ENCODE assay signal across 30 cellular contexts in the genomic region with DNA sequence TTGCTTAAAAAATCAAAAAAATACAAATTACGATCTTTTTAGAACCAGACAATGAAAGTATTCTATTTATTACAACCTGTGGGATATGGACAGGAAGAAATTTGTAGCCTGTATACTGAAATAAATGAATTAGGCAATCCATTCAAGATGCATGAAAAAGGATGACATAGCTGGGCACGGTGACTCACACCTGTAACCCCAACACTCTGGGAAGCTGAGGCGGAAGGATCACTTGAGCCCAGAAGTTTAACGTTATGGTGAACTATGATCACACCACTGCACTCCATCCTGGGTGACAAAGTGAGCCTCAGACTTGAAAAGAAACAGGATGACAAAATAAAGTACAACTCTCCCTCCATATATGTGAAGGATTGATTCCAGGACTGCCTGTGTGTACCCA.
A peak's percentile ranks its signal among the peaks of the same experiment; 100 is the strongest.
DNase-seq lines count a peak whose midpoint lies in the region; ATAC-seq, FAIRE-seq and TF ChIP-seq lines count a peak whose summit lies in the region.
"Had no signal": no experiment of that assay in that cellular context is flagged by ENCODE, and none has a peak within 500 bp of the region (broad histone marks: within the 10 kb centered on the region; RNA-seq: fewer than 3 reads in every experiment).

No MANE protein-coding gene starts in this region.

- no peaks in the 10 kb centered on the region for H3K9me3 ChIP-seq in RWPE2 (ENCODE audit: severe bottlenecking)
- no peaks in the 10 kb centered on the region for H3K9me3 ChIP-seq in osteoblast (ENCODE audit: low read depth, low read length)
- H3K9me3 ChIP-seq: upper lobe of right lung had no signal

- peaks cover 34% of the 10 kb centered on the region for H3K9me3 Mint-ChIP-seq in WTC11
- H3K9me3 Mint-ChIP-seq: activated B cell treated with CpG ODN at 0.5 μM for 24 hours had no signal

- no peak overlapping the region for H3K4me2 ChIP-seq in osteoblast (ENCODE audit: insufficient read depth, low read length)
- H3K4me2 ChIP-seq: neural progenitor cell, PC-9 had no signal

- no peak overlapping the region for H3K27ac Mint-ChIP-seq in WTC11
- H3K27ac Mint-ChIP-seq: activated B cell treated with CpG ODN at 0.5 μM for 24 hours; activated naive CD4-positive, alpha-beta T cell treated with anti-CD3 and anti-CD28 coated beads, Interleukin-2, amount 50 U/mL, for 24 hours; immature natural killer cell; neural progenitor cell; progenitor cell of endocrine pancreas; stimulated activated memory B cell treated with anti-CD40 and anti-IgM and Interleukin-4, amounts not matched to agents 10 μg/mL and 1 μg/mL and 100 μg/mL, for 72 hours had no signal

- no peaks in the 10 kb centered on the region for H3K27me3 ChIP-seq in RWPE2 (ENCODE audit: insufficient read depth, poor library complexity, severe bottlenecking)
- H3K27me3 ChIP-seq in osteoblast (ENCODE audit: insufficient read depth, low read length): no peaks in the 10 kb centered on the region
- H3K27me3 ChIP-seq: ascending aorta, neural progenitor cell, upper lobe of right lung had no signal

- no peaks in the 10 kb centered on the region for H3K36me3 ChIP-seq in RWPE2 (ENCODE audit: low read depth)
- H3K36me3 ChIP-seq in osteoblast (ENCODE audit: insufficient read depth, low read length): peaks cover 3% of the 10 kb centered on the region
- H3K36me3 ChIP-seq: upper lobe of right lung had no signal

- peaks cover under 1% of the 10 kb centered on the region; the same call in 1 of the 2 replicates for H3K27me3 Mint-ChIP-seq in WTC11 (ENCODE audit: low read depth)
- H3K27me3 Mint-ChIP-seq: activated naive CD4-positive, alpha-beta T cell treated with anti-CD3 and anti-CD28 coated beads, Interleukin-2, amount 50 U/mL, for 24 hours; progenitor cell of endocrine pancreas had no signal

- H3K36me3 Mint-ChIP-seq in WTC11: peaks cover 28% of the 10 kb centered on the region
- H3K36me3 Mint-ChIP-seq: CD14-positive monocyte had no signal

- no peak overlapping the region for H2AFZ ChIP-seq in osteoblast (ENCODE audit: low read length)
- H2AFZ ChIP-seq: neural progenitor cell, PC-9 had no signal

- no peak overlapping the region for H3K4me3 Mint-ChIP-seq in WTC11
- H3K4me3 Mint-ChIP-seq: activated B cell treated with CpG ODN at 0.5 μM for 24 hours; activated naive CD4-positive, alpha-beta T cell treated with anti-CD3 and anti-CD28 coated beads, Interleukin-2, amount 50 U/mL, for 24 hours; CD14-positive monocyte; immature natural killer cell; neural progenitor cell; stimulated activated memory B cell treated with anti-CD40 and anti-IgM and Interleukin-4, amounts not matched to agents 10 μg/mL and 1 μg/mL and 100 μg/mL, for 72 hours had no signal

- H3K4me3 ChIP-seq in RWPE2 (ENCODE audit: severe bottlenecking) (no peak overlapping the region), fibroblast of mammary gland (ENCODE audit: control insufficient read depth, low read depth, low read length) (no peak overlapping the region), osteoblast (ENCODE audit: insufficient read depth, low read length) (no peak overlapping the region)
- H3K4me3 ChIP-seq: ascending aorta, neural progenitor cell, PC-9, upper lobe of right lung had no signal

- CTCF ChIA-PET in WTC11 (lab: Charles Lee): no interaction called here

- H3K27ac ChIP-seq in RWPE2 (ENCODE audit: poor library complexity, severe bottlenecking): no peak overlapping the region
- H3K27ac ChIP-seq in osteoblast (ENCODE audit: low read depth, low read length): no peak overlapping the region
- H3K27ac ChIP-seq: ascending aorta, neural progenitor cell, PC-9, upper lobe of right lung had no signal

- peak; percentile 79 for ATAC-seq in RWPE2 (ENCODE audit: low read depth)
- ATAC-seq in WTC11: no peak
- no peak for ATAC-seq in HG02852 (IDR thresholded peaks at IDR 0.05; ENCODE audit: unreplicated experiment)
- ATAC-seq: HepG2; sciatic nerve; stimulated activated memory B cell treated with anti-CD40 and anti-IgM and Interleukin-4, amounts not matched to agents 10 μg/mL and 1 μg/mL and 100 μg/mL, for 72 hours; upper lobe of right lung had no signal

- H3K4me1 Mint-ChIP-seq in WTC11: no peaks in the 10 kb centered on the region
- H3K4me1 Mint-ChIP-seq: activated naive CD4-positive, alpha-beta T cell treated with anti-CD3 and anti-CD28 coated beads, Interleukin-2, amount 50 U/mL, for 24 hours; CD14-positive monocyte; immature natural killer cell; neural progenitor cell had no signal

- TF ChIP-seq POLR2A in GM12891 (IDR thresholded peaks at IDR 0.05; ENCODE audit: low read depth, low read length) (no peak), H54 (IDR thresholded peaks at IDR 0.05; ENCODE audit: low read depth, low read length) (no peak)

- no peaks in the 10 kb centered on the region for H3K79me2 ChIP-seq in osteoblast (ENCODE audit: insufficient read depth, low read length)

- peaks cover 7% of the 10 kb centered on the region for H3K4me1 ChIP-seq in RWPE2 (ENCODE audit: insufficient read depth, poor library complexity, severe bottlenecking)
- no peaks in the 10 kb centered on the region for H3K4me1 ChIP-seq in osteoblast (ENCODE audit: insufficient read depth, low read length)
- H3K4me1 ChIP-seq: ascending aorta, neural progenitor cell, upper lobe of right lung had no signal

- FAIRE-seq in GM12891 (lab: Jason Lieb, UNC): peak; percentile 63
- FAIRE-seq in H54 (lab: Jason Lieb, UNC): peak; percentile 52
- FAIRE-seq: HepG2 had no signal

- POLR2A ChIA-PET in WTC11 (lab: Charles Lee): no interaction called here

- no peak for TF ChIP-seq CTCF in RWPE2 (IDR thresholded peaks at IDR 0.05; ENCODE audit: poor library complexity, severe bottlenecking)
- TF ChIP-seq CTCF in fibroblast of mammary gland (conservative IDR thresholded peaks at IDR 0.05; ENCODE audit: control insufficient read depth, insufficient read depth, low read depth, low read length): no peak
- no peak for TF ChIP-seq CTCF in WTC11 (IDR thresholded peaks at IDR 0.05)
- TF ChIP-seq CTCF in osteoblast (IDR thresholded peaks at IDR 0.05; ENCODE audit: extremely low read depth, low read depth, low read length): no peak

- DNase-seq in GM12891 (ENCODE audit: insufficient read length, low spot score): no peak
- no peak for DNase-seq in H54 (ENCODE audit: insufficient read length, low spot score)
- DNase-seq in RWPE2 (ENCODE audit: low spot score): no peak
- peak; percentile 25 for DNase-seq in fibroblast of mammary gland (ENCODE audit: low read depth)
- no peak for DNase-seq in WTC11 (ENCODE audit: low spot score)
- DNase-seq in osteoblast (ENCODE audit: insufficient read length, low spot score, missing footprints): no peak
- DNase-seq: activated B cell treated with CpG ODN at 0.5 μM for 24 hours; activated CD4-positive, alpha-beta T cell treated with anti-CD3 and anti-CD28 coated beads, Interleukin-2, amount 50 U/mL, for 4 hours; activated CD8-positive, alpha-beta memory T cell treated with anti-CD3 and anti-CD28 coated beads, Interleukin-2, amount 50 U/mL, for 48 hours; Calu3; DND-41; hypothalamus; immature natural killer cell; mesenchymal stem cell; NCI-H1105 treated with DMSO at 0.1 percent for 48 hours; NCI-H2029; PC-9; SIG-M5; stimulated activated CD4-positive, alpha-beta T cell treated with anti-CD3 and anti-CD28 coated beads, Interleukin-4, amount 100 ng/mL, for 4 hours; substantia nigra; upper lobe of right lung had no signal

- H4K20me1 ChIP-seq in osteoblast (ENCODE audit: insufficient read depth, low read length): no peaks in the 10 kb centered on the region

TF ChIP-seq in GM12891, 5 proteins besides CTCF, POLR2A, EP300 and RAD21:
- no peak for TF ChIP-seq SPI1 (IDR thresholded peaks at IDR 0.05; ENCODE audit: low read depth, low read length)
- TF ChIP-seq POU2F2 (IDR thresholded peaks at IDR 0.05; ENCODE audit: low read depth, low read length): peak; percentile 49; the same call in 1 of the 2 replicates

TF ChIP-seq in WTC11, 78 proteins besides CTCF, POLR2A, EP300 and RAD21 (continues in another document):
- TF ChIP-seq, protein P1, sequence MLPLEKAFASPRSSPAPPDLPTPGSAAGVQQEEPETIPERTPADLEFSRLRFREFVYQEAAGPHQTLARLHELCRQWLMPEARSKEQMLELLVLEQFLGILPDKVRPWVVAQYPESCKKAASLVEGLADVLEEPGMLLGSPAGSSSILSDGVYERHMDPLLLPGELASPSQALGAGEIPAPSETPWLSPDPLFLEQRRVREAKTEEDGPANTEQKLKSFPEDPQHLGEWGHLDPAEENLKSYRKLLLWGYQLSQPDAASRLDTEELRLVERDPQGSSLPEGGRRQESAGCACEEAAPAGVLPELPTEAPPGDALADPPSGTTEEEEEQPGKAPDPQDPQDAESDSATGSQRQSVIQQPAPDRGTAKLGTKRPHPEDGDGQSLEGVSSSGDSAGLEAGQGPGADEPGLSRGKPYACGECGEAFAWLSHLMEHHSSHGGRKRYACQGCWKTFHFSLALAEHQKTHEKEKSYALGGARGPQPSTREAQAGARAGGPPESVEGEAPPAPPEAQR (CRISPR knock-in tag; IDR thresholded peaks at IDR 0.05): no peak
- no peak for TF ChIP-seq NFATC4 (CRISPR knock-in tag; IDR thresholded peaks at IDR 0.05)
- no peak for TF ChIP-seq ESRRA (CRISPR knock-in tag; IDR thresholded peaks at IDR 0.05; ENCODE audit: borderline replicate concordance)
